Comparison of ENCODE assay signal across 12 cellular contexts in the genomic region with DNA sequence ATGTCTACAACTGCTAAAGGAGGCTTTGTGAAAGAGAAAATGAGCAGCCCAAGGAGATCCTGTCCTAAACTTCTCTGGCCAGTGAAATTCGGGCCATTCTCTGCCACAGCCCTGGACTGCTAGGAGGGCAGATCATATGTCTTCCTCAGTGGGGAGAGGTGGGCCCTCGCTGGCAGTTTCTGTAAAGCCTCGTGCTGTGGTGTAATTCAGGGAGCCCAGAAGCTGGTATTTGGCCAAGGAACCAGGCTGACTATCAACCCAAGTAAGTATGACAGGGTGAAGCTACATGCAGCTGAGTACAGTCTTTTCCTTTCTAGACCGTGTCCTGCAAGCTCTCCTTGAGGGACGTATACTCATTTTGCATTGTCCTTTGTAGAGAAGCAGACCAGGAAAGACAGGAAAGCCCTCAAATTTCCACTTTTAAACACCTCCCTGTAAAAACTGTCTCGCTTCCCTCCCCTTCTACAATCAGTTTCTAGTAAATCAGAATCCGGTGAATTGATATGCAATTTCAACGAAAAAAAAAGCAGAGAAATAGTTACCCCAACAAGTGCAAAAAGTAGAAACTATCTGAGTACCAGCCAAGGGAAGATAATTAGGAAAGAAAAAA.
DNase-seq lines count a peak whose midpoint lies in the region; ATAC-seq, FAIRE-seq and TF ChIP-seq lines count a peak whose summit lies in the region.
"Had no signal": no experiment of that assay in that cellular context is flagged by ENCODE, and none has a peak within 500 bp of the region (broad histone marks: within the 10 kb centered on the region; RNA-seq: fewer than 3 reads in every experiment).

No MANE protein-coding gene starts in this region.

- intact Hi-C loops in activated CD4-positive, alpha-beta T cell treated with anti-CD3 and anti-CD28 coated beads for 36 hours (cut with DNase I, micrococcal nuclease) = loop anchor here in 1 of 2 experiments (5.0 kb wide), 1 partner anchor 430 kb away; no protein-coding TSS in a partner anchor

- no peak for ATAC-seq in activated CD4-positive, alpha-beta T cell treated with anti-CD3 and anti-CD28 coated beads for 36 hours
- ATAC-seq in stimulated activated memory B cell treated with anti-CD40 and anti-IgM and Interleukin-4, amounts not matched to agents 10 μg/mL and 1 μg/mL and 100 μg/mL, for 72 hours = no peak
- no peak for ATAC-seq in GM19467 (IDR thresholded peaks at IDR 0.05; ENCODE audit: unreplicated experiment)

- H2AFZ ChIP-seq in Loucy (ENCODE audit: low read length) (no peak overlapping the region), H1 (ENCODE audit: low read length) (0 out of 2 replicates have a peak overlapping the region, but pooled peaks have one; percentile 20)

- peaks cover 100% of the 10 kb centered on the region for H3K79me2 ChIP-seq in Loucy (ENCODE audit: insufficient read depth, low read length)
- H3K79me2 ChIP-seq in H1 (ENCODE audit: control insufficient read depth in 1 of 2, insufficient read depth in 2 of 2, low read length in 2 of 2) = no peaks in the 10 kb centered on the region

- H3K36me3 ChIP-seq in Loucy (ENCODE audit: insufficient read depth, low read length) = peaks cover 37% of the 10 kb centered on the region
- H3K36me3 ChIP-seq in H1 (ENCODE audit: control insufficient read depth in 2 of 4, insufficient read depth in 4 of 4, low read length in 3 of 4) = no peaks in the 10 kb centered on the region
- H3K36me3 ChIP-seq: MG63 had no signal

- no peak overlapping the region for H3K14ac ChIP-seq in H1 (ENCODE audit: insufficient read length)

- H4K20me1 ChIP-seq in Loucy (ENCODE audit: insufficient read depth, low read length, poor library complexity, severe bottlenecking) (peaks cover 18% of the 10 kb centered on the region), H1 (replicated peaks in 1 of 2; ENCODE audit: control insufficient read depth in 1 of 2, insufficient read depth in 2 of 2, low read length in 2 of 2) (no peaks in the 10 kb centered on the region)

- no peak overlapping the region for H3K4ac ChIP-seq in H1 (replicated peaks; ENCODE audit: insufficient read length, low read depth, low read length)

- H3K4me3 ChIP-seq in Loucy (ENCODE audit: low read length, poor library complexity, severe bottlenecking) (peak overlapping the region; percentile 77), H1 (ENCODE audit: extremely low read depth in 1 of 4, insufficient read depth in 2 of 4, low read depth in 3 of 4, low read length in 4 of 4) (no peak overlapping the region)
- H3K4me3 ChIP-seq: MG63 had no signal

- DNase-seq in activated CD4-positive, alpha-beta T cell treated with anti-CD3 and anti-CD28 coated beads for 36 hours = no peak
- no peak for DNase-seq in activated CD4-positive, alpha-beta T cell treated with anti-CD3 and anti-CD28 coated beads for 1 hour
- DNase-seq in H1 (ENCODE audit: low read depth in 1 of 2, low spot score in 2 of 2) (no peak), NCI-H524 treated with DMSO at 0.1 percent for 48 hours (lab: John Stamatoyannopoulos, UW) (no peak), occipital lobe (lab: John Stamatoyannopoulos, UW) (no peak)
- DNase-seq: foreskin fibroblast; MG63; NCI-H446 treated with DMSO at 0.1 percent for 48 hours; stimulated activated CD4-positive, alpha-beta T cell treated with anti-CD3 and anti-CD28 coated beads, Interleukin-2, amount 100 ng/mL, for 48 hours had no signal

- POLR2A ChIA-PET in activated CD4-positive, alpha-beta T cell treated with anti-CD3 and anti-CD28 coated beads for 36 hours (lab: Charles Lee) = interaction anchor here (1.1 kb wide), 1 partner anchor 33 kb away, joined by 6 read pairs; no protein-coding TSS in a partner anchor
- POLR2A ChIA-PET in H1 (lab: Charles Lee; ENCODE audit: partially characterized antibody) = interaction anchor here (0.5 kb wide), 1 partner anchor 12 kb away, joined by 3 read pairs; no protein-coding TSS in a partner anchor

- CTCF ChIA-PET in activated CD4-positive, alpha-beta T cell treated with anti-CD3 and anti-CD28 coated beads for 36 hours (lab: Charles Lee) = interaction anchor here (0.6 to 0.8 kb wide), 3 partner anchors 35 to 524 kb away, joined by 3 read pairs; no protein-coding TSS in a partner anchor
- CTCF ChIA-PET in H1 (lab: Charles Lee; ENCODE audit: partially characterized antibody) = interaction anchor here (0.7 to 1.5 kb wide), 10 partner anchors 8 to 370 kb away, joined by 3 to 4 read pairs (median 3); no protein-coding TSS in a partner anchor

- no peaks in the 10 kb centered on the region for H3K27me3 Mint-ChIP-seq in activated CD4-positive, alpha-beta T cell treated with anti-CD3 and anti-CD28 coated beads for 36 hours
- H3K27me3 Mint-ChIP-seq in stimulated activated memory B cell treated with anti-CD40 and anti-IgM and Interleukin-4, amounts not matched to agents 10 μg/mL and 1 μg/mL and 100 μg/mL, for 72 hours = peaks cover 18% of the 10 kb centered on the region

- TF ChIP-seq CTCF in Loucy (conservative IDR thresholded peaks at IDR 0.05; ENCODE audit: low read length) = no peak
- TF ChIP-seq CTCF in H1 (IDR thresholded peaks at IDR 0.05; ENCODE audit: control extremely low read depth in 1 of 3, insufficient read depth in 1 of 3, low read depth in 1 of 3, low read length in 3 of 3) = no peak

- H3K23ac ChIP-seq in H1 (ENCODE audit: insufficient read length) = no peak overlapping the region

- H2BK5ac ChIP-seq in H1 (ENCODE audit: low read depth, low read length) = no peak overlapping the region

- no peak for TF ChIP-seq POLR2A in H1 (IDR thresholded peaks at IDR 0.05; ENCODE audit: control extremely low read depth in 1 of 2, low read depth in 2 of 2, low read length in 2 of 2)

- no peak overlapping the region for H2BK15ac ChIP-seq in H1 (ENCODE audit: low read length)

- peak overlapping the region; percentile 84 for H3K4me3 Mint-ChIP-seq in activated CD4-positive, alpha-beta T cell treated with anti-CD3 and anti-CD28 coated beads for 36 hours
- peak overlapping the region; percentile 69 for H3K4me3 Mint-ChIP-seq in stimulated activated memory B cell treated with anti-CD40 and anti-IgM and Interleukin-4, amounts not matched to agents 10 μg/mL and 1 μg/mL and 100 μg/mL, for 72 hours

- H4K91ac ChIP-seq in H1 (replicated peaks; ENCODE audit: insufficient read length, low read length) = no peak overlapping the region

- WGBS in H1 (ENCODE audit: extremely low coverage in 1 of 2, insufficient coverage in 1 of 2, insufficient read length in 1 of 2, insufficient replicate concordance in 2 of 2, low coverage in 1 of 2, low lambda C conversion rate in 2 of 2, missing lambda C conversion rate in 1 of 2), 2 experiments = 81% methylated on average over 8 of the region's 8 CpGs; no CpG with 5 or more reads in 1 of the 2 experiments

- H3K23me2 ChIP-seq in H1 (ENCODE audit: low read depth, low read length) = no peaks in the 10 kb centered on the region

- H4K5ac ChIP-seq in H1 (ENCODE audit: insufficient read length, low read depth, low read length) = no peak overlapping the region

- H2BK20ac ChIP-seq in H1 (ENCODE audit: low read length) = no peak overlapping the region

- no peak for TF ChIP-seq EP300 in H1 (IDR thresholded peaks at IDR 0.05; ENCODE audit: borderline replicate concordance in 1 of 2, low read depth in 2 of 2, low read length in 2 of 2)

- H3K27ac ChIP-seq in H1 (ENCODE audit: low read depth, low read length) = no peak overlapping the region

- peaks cover 50% of the 10 kb centered on the region for H3K36me3 Mint-ChIP-seq in activated CD4-positive, alpha-beta T cell treated with anti-CD3 and anti-CD28 coated beads for 36 hours (ENCODE audit: low read depth)
- peaks cover 8% of the 10 kb centered on the region for H3K36me3 Mint-ChIP-seq in stimulated activated memory B cell treated with anti-CD40 and anti-IgM and Interleukin-4, amounts not matched to agents 10 μg/mL and 1 μg/mL and 100 μg/mL, for 72 hours

- H2AK5ac ChIP-seq in H1 (ENCODE audit: low read depth, low read length) = no peak overlapping the region

- H3K4me1 ChIP-seq in Loucy (ENCODE audit: insufficient read depth, low read length, poor library complexity, severe bottlenecking) = peaks cover 98% of the 10 kb centered on the region
- peaks cover 0 to 8% (median 5%) of the 10 kb centered on the region in 4 experiments; a peak in 4 of 7 replicates for H3K4me1 ChIP-seq in H1 (replicated peaks in 1 of 4; ENCODE audit: control insufficient read depth in 3 of 4, insufficient read depth in 4 of 4, low read length in 3 of 4)

- no peaks in the 10 kb centered on the region for H3F3A ChIP-seq in Loucy (ENCODE audit: low read depth)

- H3K9me3 ChIP-seq in Loucy (ENCODE audit: insufficient read depth, low read depth, low read length) = no peaks in the 10 kb centered on the region
- no peaks in the 10 kb centered on the region for H3K9me3 ChIP-seq in H1 (ENCODE audit: insufficient read depth in 2 of 2, low read depth in 1 of 2, low read length in 1 of 2)
- H3K9me3 ChIP-seq: MG63 had no signal

- H4K8ac ChIP-seq in H1 (ENCODE audit: extremely low read depth, insufficient read depth, low read length) = no peak overlapping the region

- TF ChIP-seq RAD21 in H1 (IDR thresholded peaks at IDR 0.05 in 1 of 2, conservative IDR thresholded peaks at IDR 0.05 in 1 of 2; ENCODE audit: low read depth in 2 of 2, low read length in 2 of 2) = no peak

- no peaks in the 10 kb centered on the region for H3K79me1 ChIP-seq in H1 (ENCODE audit: low read depth, low read length)

- H3K9me3 Mint-ChIP-seq in activated CD4-positive, alpha-beta T cell treated with anti-CD3 and anti-CD28 coated beads for 36 hours (ENCODE audit: low read depth) = no peaks in the 10 kb centered on the region
- H3K9me3 Mint-ChIP-seq in stimulated activated memory B cell treated with anti-CD40 and anti-IgM and Interleukin-4, amounts not matched to agents 10 μg/mL and 1 μg/mL and 100 μg/mL, for 72 hours = no peaks in the 10 kb centered on the region

- no peak overlapping the region for H3K18ac ChIP-seq in H1 (ENCODE audit: extremely low read depth, low read length)

- FAIRE-seq in H1 (lab: Jason Lieb, UNC) = no peak

- H2BK12ac ChIP-seq in H1 (ENCODE audit: low read depth, low read length) = peak overlapping the region; percentile 7; the same call in 1 of the 2 replicates

- H3K27ac Mint-ChIP-seq in activated CD4-positive, alpha-beta T cell treated with anti-CD3 and anti-CD28 coated beads for 36 hours = peak overlapping the region; percentile 92
- H3K27ac Mint-ChIP-seq in stimulated activated memory B cell treated with anti-CD40 and anti-IgM and Interleukin-4, amounts not matched to agents 10 μg/mL and 1 μg/mL and 100 μg/mL, for 72 hours = peak overlapping the region; percentile 98

- H3K9ac ChIP-seq in Loucy (ENCODE audit: low read depth, low read length, poor library complexity, severe bottlenecking) (peak overlapping the region; percentile 98), H1 (replicated peaks in 1 of 4; ENCODE audit: extremely low read depth in 1 of 4, low read depth in 3 of 4, low read length in 3 of 4) (no peak overlapping the region)

- no peaks in the 10 kb centered on the region for H3K27me3 ChIP-seq in Loucy (ENCODE audit: insufficient read depth, low read length, poor library complexity, severe bottlenecking)
- H3K27me3 ChIP-seq in H1 (replicated peaks in 1 of 4; ENCODE audit: control insufficient read depth in 3 of 4, extremely low read depth in 1 of 4, insufficient read depth in 3 of 4, low read length in 3 of 4) = no peaks in the 10 kb centered on the region; a peak in 1 of 7 replicates

- no peaks in the 10 kb centered on the region for H3K4me1 Mint-ChIP-seq in activated CD4-positive, alpha-beta T cell treated with anti-CD3 and anti-CD28 coated beads for 36 hours
- H3K4me1 Mint-ChIP-seq in stimulated activated memory B cell treated with anti-CD40 and anti-IgM and Interleukin-4, amounts not matched to agents 10 μg/mL and 1 μg/mL and 100 μg/mL, for 72 hours = peaks cover 95% of the 10 kb centered on the region

- no peak overlapping the region for H2BK120ac ChIP-seq in H1 (replicated peaks; ENCODE audit: low read depth, low read length)

- no peaks in the 10 kb centered on the region for H3K9me2 ChIP-seq in Loucy (replicated peaks; ENCODE audit: low read depth, low read length)

- H3K56ac ChIP-seq in H1 (replicated peaks; ENCODE audit: insufficient read length, low read depth, low read length) = no peak overlapping the region

- H3K4me2 ChIP-seq in Loucy (ENCODE audit: low read depth, low read length, poor library complexity, severe bottlenecking) (peak overlapping the region; percentile 93), H1 (ENCODE audit: insufficient read depth in 1 of 2, low read depth in 2 of 2, low read length in 2 of 2) (no peak overlapping the region)
